20 cellular contexts compared by ENCODE assay signal in the genomic region with DNA sequence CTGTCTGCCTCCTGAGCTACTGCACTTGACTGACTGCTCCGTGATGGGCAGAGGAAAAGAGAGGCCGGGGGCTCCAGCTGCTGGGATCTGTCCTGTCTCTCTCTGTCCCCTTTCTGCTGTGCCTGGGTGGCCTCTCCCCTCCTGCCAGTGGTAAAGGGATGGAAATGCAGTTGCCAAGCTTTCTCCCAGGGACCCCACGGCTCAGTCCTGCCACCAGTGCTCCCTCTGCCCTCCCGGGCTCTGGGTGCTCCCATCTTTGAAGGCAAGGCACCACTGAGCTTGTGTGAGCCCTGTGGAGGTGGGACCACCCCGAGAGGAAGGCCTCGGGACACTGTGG. TPM values are rescaled to one million over a fixed set of nuclear protein-coding genes. Genes with fewer than 3 reads are reported as not detected.
A peak's percentile ranks its signal among the peaks of the same experiment; 100 is the strongest.
DNase-seq lines count a peak whose midpoint lies in the region; ATAC-seq and TF ChIP-seq lines count a peak whose summit lies in the region.
"Had no signal": no experiment of that assay in that cellular context is flagged by ENCODE, and none has a peak within 500 bp of the region (broad histone marks: within the 10 kb centered on the region; RNA-seq: fewer than 3 reads in every experiment).

No MANE protein-coding gene starts in this region.

- no peaks in the 10 kb centered on the region for H3K9me3 Mint-ChIP-seq in CD14-positive monocyte
- H3K9me3 Mint-ChIP-seq: CD4-positive, CD25-positive, alpha-beta regulatory T cell; CD8-positive, alpha-beta T cell; HFFc6 had no signal

- intact Hi-C loops in Right ventricle myocardium inferior (cut with DNase I), result no loop called here
- intact Hi-C loops in heart left ventricle (cut with DNase I), result no loop called here
- intact Hi-C loops in CD14-positive monocyte (cut with micrococcal nuclease), result no loop called here
- intact Hi-C loops in posterior vena cava (cut with DNase I), result no loop called here

- H3K27ac ChIP-seq in heart left ventricle (no peak overlapping the region), RWPE2 (ENCODE audit: poor library complexity, severe bottlenecking) (no peak overlapping the region), upper lobe of left lung (no peak overlapping the region)
- H3K27ac ChIP-seq: A549 had no signal

- no peaks in the 10 kb centered on the region for H3K4me1 Mint-ChIP-seq in CD14-positive monocyte

- H3K36me3 Mint-ChIP-seq in CD14-positive monocyte, result peaks cover 91 to 97% of the 10 kb centered on the region in 2 donors

- TF ChIP-seq CTCF in heart left ventricle (IDR thresholded peaks at IDR 0.05) (no peak), CD14-positive monocyte (IDR thresholded peaks at IDR 0.05) (no peak), RWPE2 (IDR thresholded peaks at IDR 0.05; ENCODE audit: poor library complexity, severe bottlenecking) (no peak), upper lobe of left lung (IDR thresholded peaks at IDR 0.05) (no peak)

- no peak for TF ChIP-seq POLR2A in heart left ventricle (IDR thresholded peaks at IDR 0.05)
- no peak for TF ChIP-seq POLR2A in upper lobe of left lung (IDR thresholded peaks at IDR 0.05)

- no peak for TF ChIP-seq EP300 in upper lobe of left lung (IDR thresholded peaks at IDR 0.05)

- H3K9me3 ChIP-seq in heart left ventricle (no peaks in the 10 kb centered on the region), RWPE2 (ENCODE audit: severe bottlenecking) (no peaks in the 10 kb centered on the region), upper lobe of left lung (no peaks in the 10 kb centered on the region)
- H3K9me3 ChIP-seq: A549, Caco-2, HAP-1 had no signal

- H3K4me1 ChIP-seq in heart left ventricle (peaks cover 0 to 8% (median 0%) of the 10 kb centered on the region in 12 donors), RWPE2 (ENCODE audit: insufficient read depth, poor library complexity, severe bottlenecking) (no peaks in the 10 kb centered on the region), upper lobe of left lung (peaks cover 0 to 14% (median 10%) of the 10 kb centered on the region in 4 donors)
- H3K4me1 ChIP-seq: HAP-1 had no signal

- H3K27me3 Mint-ChIP-seq in CD14-positive monocyte (ENCODE audit: low read depth in 3 of 3), result peaks cover 0 to under 1% (median 0%) of the 10 kb centered on the region in 3 donors
- H3K27me3 Mint-ChIP-seq: CD4-positive, CD25-positive, alpha-beta regulatory T cell had no signal

- H3K4me3 Mint-ChIP-seq in CD14-positive monocyte, result no peak overlapping the region
- H3K4me3 Mint-ChIP-seq: CD4-positive, CD25-positive, alpha-beta regulatory T cell; CD8-positive, alpha-beta T cell; HFFc6 had no signal

- H3K4me3 ChIP-seq in heart left ventricle (no peak overlapping the region), RWPE2 (ENCODE audit: severe bottlenecking) (no peak overlapping the region), upper lobe of left lung (no peak overlapping the region)
- H3K4me3 ChIP-seq: A549, HAP-1 had no signal

- peak; percentile 37 for DNase-seq in Right ventricle myocardium inferior (ENCODE audit: missing footprints)
- no peak for DNase-seq in heart left ventricle
- peak; percentile 27 for DNase-seq in CD14-positive monocyte (ENCODE audit: low spot score)
- DNase-seq in RWPE2 (ENCODE audit: low spot score), result peak; percentile 28
- DNase-seq in posterior vena cava (ENCODE audit: low spot score), result peak; percentile 24
- DNase-seq in activated naive CD4-positive, alpha-beta T cell treated with anti-CD3 and anti-CD28 coated beads, Interleukin-2, amount 50 U/mL, for 16 hours, result no peak
- DNase-seq in upper lobe of left lung, result no peak
- DNase-seq: 8988T; C1 segment of cervical spinal cord; CD4-positive, CD25-positive, alpha-beta regulatory T cell; CD8-positive, alpha-beta T cell; DMS153; DND-41; GOT3; HFFc6 had no signal

- H3K36me3 ChIP-seq in heart left ventricle, result peaks cover 0 to 85% (median 57%) of the 10 kb centered on the region in 9 donors
- peaks cover 9% of the 10 kb centered on the region; the same call in 1 of the 2 replicates for H3K36me3 ChIP-seq in RWPE2 (ENCODE audit: low read depth)
- peaks cover 15 to 78% (median 64%) of the 10 kb centered on the region in 4 donors for H3K36me3 ChIP-seq in upper lobe of left lung

- 92 to 95% (median 93%) methylated on average over 6 of the region's 6 CpGs for WGBS in heart left ventricle, 4 donors
- WGBS in upper lobe of left lung, 2 donors, result 90 to 96% methylated on average over 3 to 6 of the region's 6 CpGs

- no peak for ATAC-seq in Right ventricle myocardium inferior
- ATAC-seq in heart left ventricle, result no peak
- no peak for ATAC-seq in RWPE2 (ENCODE audit: low read depth)
- no peak for ATAC-seq in HG02571 (IDR thresholded peaks at IDR 0.05; ENCODE audit: unreplicated experiment)
- ATAC-seq in upper lobe of left lung (ENCODE audit: low FRiP score in 2 of 2), result no peak
- ATAC-seq: A549; CD8-positive, alpha-beta T cell had no signal

- H3K27me3 ChIP-seq in heart left ventricle, result no peaks in the 10 kb centered on the region
- no peaks in the 10 kb centered on the region for H3K27me3 ChIP-seq in RWPE2 (ENCODE audit: insufficient read depth, poor library complexity, severe bottlenecking)
- H3K27me3 ChIP-seq in upper lobe of left lung, result no peaks in the 10 kb centered on the region

- H3K27ac Mint-ChIP-seq in CD14-positive monocyte, result peak overlapping the region in 1 of 7 donors; percentile 12
- H3K27ac Mint-ChIP-seq: CD8-positive, alpha-beta T cell; HFFc6 had no signal

RNA-seq across cellular contexts. Expression of a gene that starts 32.0 kb away (rescaled TPM):
- total RNA-seq in Right ventricle myocardium inferior (22.1 TPM), heart left ventricle (10 to 100 TPM; 11.4 to 41.9 (median 18.0) TPM), posterior vena cava (10 to 100 TPM; 38.7 to 48.1 TPM), upper lobe of left lung (100 to 1,000 TPM in 2 of 6 donors, 10 to 100 TPM in 4; 46.8 to 248 (median 79.5) TPM)
- polyA plus RNA-seq in heart left ventricle (10 to 100 TPM; 19.4 to 23.4 TPM), CD14-positive monocyte (10 to 100 TPM; 44.1 to 44.8 TPM)

RNA-seq across cellular contexts. Expression of a gene that starts 36.8 kb away (rescaled TPM):
- total RNA-seq in Right ventricle myocardium inferior (46.3 TPM), heart left ventricle (10 to 100 TPM; 19.8 to 44.5 (median 30.8) TPM), posterior vena cava (10 to 100 TPM; 14.9 to 15.5 TPM), upper lobe of left lung (10 to 100 TPM in 5 of 6 donors, 1 to 10 TPM in 1; 5.2 to 96.1 (median 66.4) TPM)
- polyA plus RNA-seq in heart left ventricle (10 to 100 TPM; 12.6 to 22.2 TPM), CD14-positive monocyte (1 to 10 TPM; 2.2 to 3.9 TPM)

RNA-seq across cellular contexts. Expression of a gene that starts 42.0 kb away (rescaled TPM):
- total RNA-seq in Right ventricle myocardium inferior (not detected), heart left ventricle (not detected), posterior vena cava (under 1 TPM in 1 of 2 donors, not detected in 1; 0.24 TPM), upper lobe of left lung (under 1 TPM in 2 of 6 donors, not detected in 4; 0.20 to 0.98 TPM)
- polyA plus RNA-seq in heart left ventricle (not detected), CD14-positive monocyte (not detected)
- total RNA-seq: Caco-2; CD4-positive, CD25-positive, alpha-beta regulatory T cell; CD8-positive, alpha-beta T cell; HFFc6 had no signal
- polyA plus RNA-seq: A549; BJ; CD4-positive, CD25-positive, alpha-beta regulatory T cell had no signal

RNA-seq across cellular contexts. Expression of a gene that starts 52.8 kb away (rescaled TPM):
- total RNA-seq in Right ventricle myocardium inferior, result not detected
- not detected for total RNA-seq in heart left ventricle
- polyA plus RNA-seq in heart left ventricle, result under 1 TPM in 1 of 2 donors, not detected in 1; 0.19 TPM
- polyA plus RNA-seq in CD14-positive monocyte, result not detected
- not detected for total RNA-seq in posterior vena cava
- total RNA-seq in upper lobe of left lung, result 1 to 10 TPM in 1 of 6 donors, under 1 TPM in 3, not detected in 2; 0.23 to 7.3 (median 0.71) TPM
- total RNA-seq: Caco-2, HFFc6 had no signal
- polyA plus RNA-seq: A549; BJ; CD4-positive, CD25-positive, alpha-beta regulatory T cell had no signal

Comparison
In these comparisons a context has a peak if more than half of its experiments do, and no peak if none do; other contexts are left out.
1. DNase-seq: peak in Right ventricle myocardium inferior (single experiment), CD14-positive monocyte (single experiment), RWPE2 (single experiment) and posterior vena cava (single experiment); none in heart left ventricle (0 of 5), activated naive CD4-positive, alpha-beta T cell treated with anti-CD3 and anti-CD28 coated beads, Interleukin-2, amount 50 U/mL, for 16 hours (single experiment) and upper lobe of left lung (0 of 2).